8 cellular contexts compared by ENCODE assay signal in genomic region chr17:42016952-42017865, GRCh38. TPM values are rescaled to one million over a fixed set of nuclear protein-coding genes. Genes with fewer than 3 reads are reported as not detected.
DNase-seq lines count a peak whose midpoint lies in the region; ATAC-seq, FAIRE-seq and TF ChIP-seq lines count a peak whose summit lies in the region.

DNAJC7 (minus strand) TSS chr17:42017439; CDS start chr17:42017416, 23 bp downstream.

- ATAC-seq in GM21360 (IDR thresholded peaks at IDR 0.05; ENCODE audit: unreplicated experiment): peak; percentile 60
- ATAC-seq in activated CD8-positive, alpha-beta memory T cell treated with anti-CD3 and anti-CD28 coated beads, Interleukin-2, amount 10 ng/mL, durations not matched to agents 7 days and 5 days: peak; percentile 83

- H3K36me3 ChIP-seq in NT2/D1 (ENCODE audit: insufficient read depth, insufficient read length, low read length) (peaks cover 33% of the 10 kb centered on the region), endodermal cell (ENCODE audit: control insufficient read depth, insufficient read depth, low read length) (peaks cover 18% of the 10 kb centered on the region), mesodermal cell (ENCODE audit: control insufficient read depth, insufficient read depth, low read length) (peaks cover 20% of the 10 kb centered on the region)

- peaks cover 62% of the 10 kb centered on the region for H3K4me1 Mint-ChIP-seq in activated CD8-positive, alpha-beta memory T cell treated with anti-CD3 and anti-CD28 coated beads, Interleukin-2, amount 10 ng/mL, durations not matched to agents 7 days and 5 days
- H3K4me1 Mint-ChIP-seq in endodermal cell: peaks cover 33% of the 10 kb centered on the region

- H3K9ac ChIP-seq in NT2/D1 (ENCODE audit: insufficient read length, low read depth) (peak within 1 kb of the TSS; percentile 97), endodermal cell (ENCODE audit: extremely low read depth, low read length, poor library complexity, severe bottlenecking) (peak within 1 kb of the TSS; percentile 96)

- FAIRE-seq in HTR-8/SVneo (lab: Jason Lieb, UNC): peak; percentile 92

- peak within 1 kb of the TSS; percentile 96 for H3K27ac Mint-ChIP-seq in activated CD8-positive, alpha-beta memory T cell treated with anti-CD3 and anti-CD28 coated beads, Interleukin-2, amount 10 ng/mL, durations not matched to agents 7 days and 5 days
- H3K27ac Mint-ChIP-seq in endodermal cell: peak within 1 kb of the TSS; percentile 99

- H3K27me3 ChIP-seq in NT2/D1 (ENCODE audit: insufficient read depth, insufficient read length) (no peaks in the 10 kb centered on the region), endodermal cell (ENCODE audit: control insufficient read depth, insufficient read depth, low read length, poor library complexity, severe bottlenecking) (no peaks in the 10 kb centered on the region)

- no peaks in the 10 kb centered on the region for H3K27me3 Mint-ChIP-seq in activated CD8-positive, alpha-beta memory T cell treated with anti-CD3 and anti-CD28 coated beads, Interleukin-2, amount 10 ng/mL, durations not matched to agents 7 days and 5 days
- no peaks in the 10 kb centered on the region for H3K27me3 Mint-ChIP-seq in endodermal cell (ENCODE audit: insufficient read depth)

- H3K36me3 Mint-ChIP-seq in activated CD8-positive, alpha-beta memory T cell treated with anti-CD3 and anti-CD28 coated beads, Interleukin-2, amount 10 ng/mL, durations not matched to agents 7 days and 5 days: peaks cover 12% of the 10 kb centered on the region
- H3K36me3 Mint-ChIP-seq in endodermal cell (ENCODE audit: low read depth): peaks cover 15% of the 10 kb centered on the region

- H3K9me3 Mint-ChIP-seq in activated CD8-positive, alpha-beta memory T cell treated with anti-CD3 and anti-CD28 coated beads, Interleukin-2, amount 10 ng/mL, durations not matched to agents 7 days and 5 days (ENCODE audit: low read depth): no peaks in the 10 kb centered on the region
- no peaks in the 10 kb centered on the region for H3K9me3 Mint-ChIP-seq in endodermal cell

- peak; percentile 96 for DNase-seq in COLO829 (ENCODE audit: low spot score)
- peak; percentile 93 for DNase-seq in HTR-8/SVneo (ENCODE audit: insufficient read length, low spot score)
- DNase-seq in NT2/D1 (ENCODE audit: low read depth, low spot score): peak; percentile 81
- DNase-seq in activated CD8-positive, alpha-beta memory T cell treated with anti-CD3 and anti-CD28 coated beads, Interleukin-2, amount 10 ng/mL, durations not matched to agents 7 days and 5 days: peak; percentile 94
- DNase-seq in endodermal cell: peak; percentile 98
- peak; percentile 72 for DNase-seq in stimulated activated CD8-positive, alpha-beta memory T cell treated with anti-CD3 and anti-CD28 coated beads, Interleukin-15, amount 100 ng/mL, for 24 hours (ENCODE audit: low read depth)

- H3K27ac ChIP-seq in endodermal cell (ENCODE audit: low read depth, low read length) (peak within 1 kb of the TSS; percentile 92), mesodermal cell (ENCODE audit: low read depth, low read length, severe bottlenecking) (peak within 1 kb of the TSS; percentile 93)

- no peaks in the 10 kb centered on the region for H3K9me3 ChIP-seq in NT2/D1 (ENCODE audit: insufficient read depth, low read length)
- H3K9me3 ChIP-seq in endodermal cell (ENCODE audit: control insufficient read depth, low read length): no peaks in the 10 kb centered on the region
- H3K9me3 ChIP-seq in mesodermal cell (ENCODE audit: control insufficient read depth, low read length): no peaks in the 10 kb centered on the region

- H3K4me3 Mint-ChIP-seq in activated CD8-positive, alpha-beta memory T cell treated with anti-CD3 and anti-CD28 coated beads, Interleukin-2, amount 10 ng/mL, durations not matched to agents 7 days and 5 days: peak within 1 kb of the TSS; percentile 93
- H3K4me3 Mint-ChIP-seq in endodermal cell: peak within 1 kb of the TSS; percentile 90

- H3K4me3 ChIP-seq in NT2/D1 (ENCODE audit: insufficient read length, low read depth) (peak within 1 kb of the TSS; percentile 94), endodermal cell (ENCODE audit: low read length) (peak within 1 kb of the TSS; percentile 99), mesodermal cell (ENCODE audit: extremely low read depth, insufficient read depth, low read length, poor library complexity, severe bottlenecking) (peak within 1 kb of the TSS; percentile 80)

- TF ChIP-seq CTCF in endodermal cell (conservative IDR thresholded peaks at IDR 0.05): no peak

- CTCF ChIA-PET in activated CD8-positive, alpha-beta memory T cell treated with anti-CD3 and anti-CD28 coated beads, Interleukin-2, amount 10 ng/mL, durations not matched to agents 7 days and 5 days (lab: Charles Lee): interaction anchor here (0.8 to 7.7 kb wide), 23 partner anchors 8 to 386 kb away, joined by 3 to 87 read pairs (median 5); partner anchors contain the start of genes ACLY, CNP, DHX58 and HCRT

- 0% methylated on average over 4 to 70 of the region's 70 CpGs for WGBS in endodermal cell (ENCODE audit: insufficient coverage in 1 of 2, insufficient read length in 1 of 2), 2 experiments
- WGBS in mesodermal cell (ENCODE audit: insufficient coverage in 2 of 2), 2 experiments: 0 to 1% methylated on average over 46 to 47 of the region's 70 CpGs

- H3K4me1 ChIP-seq in NT2/D1 (ENCODE audit: insufficient read depth, insufficient read length) (no peaks in the 10 kb centered on the region), endodermal cell (ENCODE audit: control insufficient read depth, insufficient read depth, low read length) (peaks cover 7% of the 10 kb centered on the region), mesodermal cell (ENCODE audit: control insufficient read depth, insufficient read depth, low read length, poor library complexity, severe bottlenecking) (peaks cover 8% of the 10 kb centered on the region)

RNA-seq across cellular contexts. Expression of gene DNAJC7, which starts in this region (rescaled TPM):
- 10 to 100 TPM; 89.1 to 97.0 TPM for total RNA-seq in activated CD8-positive, alpha-beta memory T cell treated with anti-CD3 and anti-CD28 coated beads, Interleukin-2, amount 10 ng/mL, durations not matched to agents 7 days and 5 days
- total RNA-seq in endodermal cell: 100 to 1,000 TPM; 112 to 116 TPM
- polyA plus RNA-seq in endodermal cell (2013, experiment 1 of 2): 90.7 TPM
- 88.3 TPM for polyA plus RNA-seq in endodermal cell (2013, experiment 2 of 2)
- polyA plus RNA-seq in mesodermal cell (2013, experiment 1 of 2): 73.8 TPM
- polyA plus RNA-seq in mesodermal cell (2013, experiment 2 of 2): 81.4 TPM

Comparison
In these comparisons a context has a peak if more than half of its experiments do, and no peak if none do; other contexts are left out.
1. Peak in every context shown above with its lines: DNase-seq, ATAC-seq, H3K4me3 ChIP-seq and H3K27ac ChIP-seq.